ENCODE assay signal across 8 cellular contexts in the genomic region with DNA sequence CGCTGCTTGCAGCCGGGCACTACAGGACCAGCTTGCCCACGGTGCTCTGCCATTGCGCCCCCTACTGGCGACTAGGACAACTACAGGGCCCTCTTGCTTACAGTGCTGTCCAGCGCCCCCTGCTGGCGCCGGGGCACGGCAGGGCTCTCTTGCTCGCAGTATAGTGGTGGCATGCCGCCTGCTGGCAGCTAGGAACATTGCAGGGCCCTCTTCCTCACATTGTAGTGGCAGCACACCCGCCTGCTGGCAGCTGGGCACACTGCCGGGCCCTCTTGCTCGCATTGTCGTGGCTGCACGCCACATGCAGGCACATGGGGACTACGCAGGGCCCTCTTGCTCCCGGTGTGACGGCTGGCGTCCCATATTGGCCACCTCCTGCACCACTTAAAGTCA. TPM values are rescaled to one million over a fixed set of nuclear protein-coding genes. Genes with fewer than 3 reads are reported as not detected.
DNase-seq lines count a peak whose midpoint lies in the region; ATAC-seq, FAIRE-seq and TF ChIP-seq lines count a peak whose summit lies in the region.
"Not testable (repeated sequence)": the region's sequence is repeated elsewhere in the genome, so short reads cannot be mapped to it uniquely, and the experiment has no call there.

No MANE protein-coding gene starts in this region.

- H3K4me3 ChIP-seq in CD8-positive, alpha-beta T cell (ENCODE audit: low read depth, low read length): peak overlapping the region; percentile 69
- H3K4me3 ChIP-seq in HCT116 (replicated peaks in 1 of 2; ENCODE audit: low read depth in 1 of 2, low read length in 2 of 2) (peak overlapping the region; percentile 9 to 23; a peak in 2 of 4 replicates), dorsolateral prefrontal cortex (peak overlapping the region in 58 of 59 donors; percentile 39 to 80 (median 62))

- H3K27me3 ChIP-seq in CD8-positive, alpha-beta T cell (ENCODE audit: insufficient read depth, low read length); HCT116 (ENCODE audit: insufficient read depth, low read length); dorsolateral prefrontal cortex: not testable (repeated sequence)

- H3K9me3 Mint-ChIP-seq in CD8-positive, alpha-beta T cell; stimulated activated effector memory CD8-positive, alpha-beta T cell treated with anti-CD3 and anti-CD28 coated beads, Interleukin-12 subunit alpha, Interleukin-12 subunit beta, amount 100 ng/mL, for 72 hours: not testable (repeated sequence)

- intact Hi-C loops in CD8-positive, alpha-beta T cell (cut with DNase I, micrococcal nuclease): loop anchor here in 1 of 2 experiments (10.0 kb wide), 1 partner anchor 151 kb away; the partner anchor contains the start of gene SLC35F5
- intact Hi-C loops in HCT116 (cut with micrococcal nuclease); dorsolateral prefrontal cortex (cut with DNase I); posterior vena cava (cut with DNase I): not testable (repeated sequence)

- H2AFZ ChIP-seq in HCT116 (ENCODE audit: low read depth, low read length, poor library complexity, severe bottlenecking): not testable (repeated sequence)

- peak; percentile 81 to 95 (median 90) for DNase-seq in CD8-positive, alpha-beta T cell
- peak; percentile 88 for DNase-seq in HCT116 (ENCODE audit: low read depth, low spot score)
- DNase-seq in RCC 7860 (ENCODE audit: low spot score): peak; percentile 86
- peak; percentile 93 for DNase-seq in activated T-cell treated with anti-CD3 and anti-CD28 coated beads, Interleukin-2, amount 50 U/mL, for 1 hour
- DNase-seq in dorsolateral prefrontal cortex: peak; percentile 88 to 99 (median 96)
- peak; percentile 47 for DNase-seq in iPS-NIHi11 (ENCODE audit: low spot score)
- DNase-seq in posterior vena cava (ENCODE audit: low spot score): peak; percentile 98
- peak; percentile 90 to 96 for DNase-seq in stimulated activated effector memory CD8-positive, alpha-beta T cell treated with anti-CD3 and anti-CD28 coated beads, Interleukin-12 subunit alpha, Interleukin-12 subunit beta, amount 100 ng/mL, for 72 hours (ENCODE audit: low spot score in 2 of 2)

- H3K27ac Mint-ChIP-seq in CD8-positive, alpha-beta T cell: peak overlapping the region; percentile 96
- peak overlapping the region; percentile 93 for H3K27ac Mint-ChIP-seq in stimulated activated effector memory CD8-positive, alpha-beta T cell treated with anti-CD3 and anti-CD28 coated beads, Interleukin-12 subunit alpha, Interleukin-12 subunit beta, amount 100 ng/mL, for 72 hours

- TF ChIP-seq RAD21 in HCT116 (IDR thresholded peaks at IDR 0.05; ENCODE audit: low read depth): peak; percentile 70

- peak overlapping the region; percentile 96 for H3K4me3 Mint-ChIP-seq in CD8-positive, alpha-beta T cell
- peak overlapping the region; percentile 81 for H3K4me3 Mint-ChIP-seq in stimulated activated effector memory CD8-positive, alpha-beta T cell treated with anti-CD3 and anti-CD28 coated beads, Interleukin-12 subunit alpha, Interleukin-12 subunit beta, amount 100 ng/mL, for 72 hours

- not testable (repeated sequence) for BruUV-seq in HCT116 (replicated peaks; lab: Mats Ljungman, UMichigan)

- not testable (repeated sequence) for TF ChIP-seq POLR2A in HCT116 (IDR thresholded peaks at IDR 0.05; ENCODE audit: borderline replicate concordance, extremely low read depth, insufficient read depth, insufficient read length)

- peak; percentile 26 for ATAC-seq in CD8-positive, alpha-beta T cell
- not testable (repeated sequence) for ATAC-seq in HCT116
- ATAC-seq in stimulated activated effector memory CD8-positive, alpha-beta T cell treated with anti-CD3 and anti-CD28 coated beads, Interleukin-12 subunit alpha, Interleukin-12 subunit beta, amount 100 ng/mL, for 72 hours: peak; percentile 62

- peak overlapping the region; percentile 39 for H3K4me2 ChIP-seq in HCT116 (ENCODE audit: low read length)

- not testable (repeated sequence) for H3K9me3 ChIP-seq in CD8-positive, alpha-beta T cell (ENCODE audit: low read length); HCT116 (ENCODE audit: control insufficient read depth in 1 of 2, insufficient read depth in 1 of 2, low read depth in 1 of 2, low read length in 2 of 2)

- CTCF ChIA-PET in CD8-positive, alpha-beta T cell (lab: Charles Lee): interaction anchor here (1.2 to 3.4 kb wide), 4 partner anchors 76 to 119 kb away, joined by 3 to 17 read pairs (median 4); no protein-coding TSS in a partner anchor
- CTCF ChIA-PET in HCT116 (lab: Charles Lee): not testable (repeated sequence)

- H3K36me3 Mint-ChIP-seq in CD8-positive, alpha-beta T cell: not testable (repeated sequence)
- peaks cover 13% of the 10 kb centered on the region for H3K36me3 Mint-ChIP-seq in stimulated activated effector memory CD8-positive, alpha-beta T cell treated with anti-CD3 and anti-CD28 coated beads, Interleukin-12 subunit alpha, Interleukin-12 subunit beta, amount 100 ng/mL, for 72 hours

- RAD21 ChIA-PET in HCT116 (lab: Charles Lee; ENCODE audit: low non-redundant PET in 1 of 2, low total read pairs in 2 of 2, uncharacterized antibody in 2 of 2, unreplicated experiment in 2 of 2): interaction anchor here in 1 of 2 experiments (0.6 kb wide), 1 partner anchor 273 kb away, joined by 4 read pairs; no protein-coding TSS in a partner anchor

- not testable (repeated sequence) for H3K9me2 ChIP-seq in HCT116 (ENCODE audit: insufficient read depth)

- peak; percentile 100 for TF ChIP-seq CTCF in CD8-positive, alpha-beta T cell (IDR thresholded peaks at IDR 0.05)
- peak; percentile 80 to 99 (median 96) for TF ChIP-seq CTCF in HCT116 (IDR thresholded peaks at IDR 0.05 in 2 of 3, conservative IDR thresholded peaks at IDR 0.05 in 1 of 3; ENCODE audit: borderline replicate concordance in 1 of 3, insufficient read depth in 1 of 3, low read depth in 2 of 3, low read length in 2 of 3)
- TF ChIP-seq CTCF in dorsolateral prefrontal cortex (IDR thresholded peaks at IDR 0.05 in 54 of 56, conservative IDR thresholded peaks at IDR 0.05 in 2 of 56; ENCODE audit: low read depth in 1 of 56, partially characterized antibody in 56 of 56): peak; percentile 75 to 100 (median 99)

- H3K27me3 Mint-ChIP-seq in CD8-positive, alpha-beta T cell (ENCODE audit: low read depth): not testable (repeated sequence)

- not testable (repeated sequence) for H3K9ac ChIP-seq in HCT116 (ENCODE audit: low read length)

- H3K4me1 Mint-ChIP-seq in CD8-positive, alpha-beta T cell (ENCODE audit: low read depth); stimulated activated effector memory CD8-positive, alpha-beta T cell treated with anti-CD3 and anti-CD28 coated beads, Interleukin-12 subunit alpha, Interleukin-12 subunit beta, amount 100 ng/mL, for 72 hours: not testable (repeated sequence)

- POLR2A ChIA-PET in CD8-positive, alpha-beta T cell (lab: Charles Lee); HCT116 (lab: Charles Lee): not testable (repeated sequence)

- peak overlapping the region; percentile 60 for H3K27ac ChIP-seq in CD8-positive, alpha-beta T cell (ENCODE audit: low read depth, low read length)
- H3K27ac ChIP-seq in HCT116 (ENCODE audit: low read depth, low read length) (peak overlapping the region; percentile 76), dorsolateral prefrontal cortex (peak overlapping the region in 57 of 59 donors; percentile 19 to 97 (median 91))

- not testable (repeated sequence) for FAIRE-seq in RCC 7860 (lab: Jason Lieb, UNC)

- H3K4me1 ChIP-seq in CD8-positive, alpha-beta T cell (ENCODE audit: insufficient read depth, low read length); HCT116 (ENCODE audit: control insufficient read depth in 1 of 2, insufficient read depth in 2 of 2, low read length in 2 of 2): not testable (repeated sequence)

- not testable (repeated sequence) for H4K20me1 ChIP-seq in HCT116 (ENCODE audit: insufficient read depth)

- not testable (repeated sequence) for H3K36me3 ChIP-seq in CD8-positive, alpha-beta T cell (ENCODE audit: insufficient read depth, low read length); HCT116 (ENCODE audit: control insufficient read depth in 1 of 2, insufficient read depth in 2 of 2, low read length in 2 of 2)

- not testable (repeated sequence) for H3K79me2 ChIP-seq in HCT116 (ENCODE audit: insufficient read depth, low read length)

TF ChIP-seq in HCT116, 20 proteins besides CTCF, POLR2A, EP300 and RAD21:
- TF ChIP-seq, protein P1, sequence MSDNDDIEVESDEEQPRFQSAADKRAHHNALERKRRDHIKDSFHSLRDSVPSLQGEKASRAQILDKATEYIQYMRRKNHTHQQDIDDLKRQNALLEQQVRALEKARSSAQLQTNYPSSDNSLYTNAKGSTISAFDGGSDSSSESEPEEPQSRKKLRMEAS (IDR thresholded peaks at IDR 0.05): peak; percentile 86
- TF ChIP-seq SRF (IDR thresholded peaks at IDR 0.05; ENCODE audit: low read depth): peak; percentile 74; the same call in 1 of the 2 replicates
- peak; percentile 54 for TF ChIP-seq POLR2AphosphoS5 (IDR thresholded peaks at IDR 0.05; ENCODE audit: low read depth, low read length)
- peak; percentile 95 for TF ChIP-seq CBX3 (IDR thresholded peaks at IDR 0.05; ENCODE audit: low read depth)

RNA-seq across cellular contexts. Expression of gene RABL2A, which starts 23.0 kb away (rescaled TPM):
- 10 to 100 TPM; 11.8 to 13.9 TPM for total RNA-seq in CD8-positive, alpha-beta T cell
- total RNA-seq in HCT116 (2021; ENCODE audit: unreplicated experiment) (14.3 TPM), dorsolateral prefrontal cortex (10 to 100 TPM; 37.9 to 81.7 (median 56.6) TPM), posterior vena cava (10 to 100 TPM; 10.8 to 15.3 TPM)
- 5.1 and 7.6 TPM in 2 replicates for polyA plus RNA-seq in HCT116 (2012)

Comparison
In these comparisons a context has a peak if more than half of its experiments do, and no peak if none do; other contexts are left out.
1. DNase-seq: peak in every context shown above with its lines; median percentile 98 in posterior vena cava; 96 in dorsolateral prefrontal cortex; 93 in activated T-cell treated with anti-CD3 and anti-CD28 coated beads, Interleukin-2, amount 50 U/mL, for 1 hour; 93 in stimulated activated effector memory CD8-positive, alpha-beta T cell treated with anti-CD3 and anti-CD28 coated beads, Interleukin-12 subunit alpha, Interleukin-12 subunit beta, amount 100 ng/mL, for 72 hours; 90 in CD8-positive, alpha-beta T cell; 88 in HCT116; 86 in RCC 7860; 47 in iPS-NIHi11.
2. H3K4me3 ChIP-seq: peak in every context shown above with its lines; median percentile 69 in CD8-positive, alpha-beta T cell; 62 in dorsolateral prefrontal cortex; 16 in HCT116.